In the genomic region with DNA sequence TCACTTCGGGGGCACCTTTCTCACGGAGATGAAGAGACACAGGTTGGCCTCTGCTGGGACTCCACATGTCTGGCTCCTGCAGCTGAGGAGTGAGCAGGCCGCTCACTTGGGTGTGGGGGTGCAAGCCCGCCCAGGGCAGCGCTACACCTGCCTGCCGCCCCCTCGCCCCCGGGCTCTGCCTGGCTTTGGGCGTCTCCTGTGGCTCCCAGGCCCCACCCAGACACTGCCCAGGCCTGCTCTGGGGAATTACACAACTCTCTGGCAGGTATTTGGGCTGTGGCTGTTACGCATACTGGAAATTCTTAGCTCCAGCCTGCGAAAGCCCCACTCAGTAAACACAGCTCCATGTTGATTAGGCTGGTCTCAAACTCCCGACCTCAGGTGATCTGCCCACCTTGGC, we compare ENCODE assay signal across 8 cellular contexts. TPM values are rescaled to one million over a fixed set of nuclear protein-coding genes. Genes with fewer than 3 reads are reported as not detected.
DNase-seq lines count a peak whose midpoint lies in the region; ATAC-seq and TF ChIP-seq lines count a peak whose summit lies in the region.
"Not testable (repeated sequence)": the region's sequence is repeated elsewhere in the genome, so short reads cannot be mapped to it uniquely, and the experiment has no call there.

No MANE protein-coding gene starts in this region.

- H3K4me1 Mint-ChIP-seq in natural killer cell treated with Interleukin-12 subunit alpha and Interleukin-12 subunit beta and Interleukin-15 and Interleukin-18, amount 100 ng/mL, for 72 hours (ENCODE audit: low read depth in 2 of 2); stimulated activated memory B cell treated with anti-CD40 and anti-IgM and Interleukin-4, amounts not matched to agents 10 μg/mL and 1 μg/mL and 100 μg/mL, for 72 hours: not testable (repeated sequence)

- H3K4me3 Mint-ChIP-seq in natural killer cell treated with Interleukin-12 subunit alpha and Interleukin-12 subunit beta and Interleukin-15 and Interleukin-18, amount 100 ng/mL, for 72 hours; stimulated activated memory B cell treated with anti-CD40 and anti-IgM and Interleukin-4, amounts not matched to agents 10 μg/mL and 1 μg/mL and 100 μg/mL, for 72 hours: not testable (repeated sequence)

- intact Hi-C loops in Right ventricle myocardium superior (cut with DNase I): not testable (repeated sequence)

- not testable (repeated sequence) for H3K27me3 Mint-ChIP-seq in natural killer cell treated with Interleukin-12 subunit alpha and Interleukin-12 subunit beta and Interleukin-15 and Interleukin-18, amount 100 ng/mL, for 72 hours; stimulated activated memory B cell treated with anti-CD40 and anti-IgM and Interleukin-4, amounts not matched to agents 10 μg/mL and 1 μg/mL and 100 μg/mL, for 72 hours

- peak overlapping the region; percentile 56 for H3K4me3 ChIP-seq in epithelial cell of esophagus (ENCODE audit: low read length)

- not testable (repeated sequence) for H3K9me3 Mint-ChIP-seq in natural killer cell treated with Interleukin-12 subunit alpha and Interleukin-12 subunit beta and Interleukin-15 and Interleukin-18, amount 100 ng/mL, for 72 hours; stimulated activated memory B cell treated with anti-CD40 and anti-IgM and Interleukin-4, amounts not matched to agents 10 μg/mL and 1 μg/mL and 100 μg/mL, for 72 hours

- not testable (repeated sequence) for H3K27ac Mint-ChIP-seq in natural killer cell treated with Interleukin-12 subunit alpha and Interleukin-12 subunit beta and Interleukin-15 and Interleukin-18, amount 100 ng/mL, for 72 hours; stimulated activated memory B cell treated with anti-CD40 and anti-IgM and Interleukin-4, amounts not matched to agents 10 μg/mL and 1 μg/mL and 100 μg/mL, for 72 hours

- H3K36me3 Mint-ChIP-seq in natural killer cell treated with Interleukin-12 subunit alpha and Interleukin-12 subunit beta and Interleukin-15 and Interleukin-18, amount 100 ng/mL, for 72 hours; stimulated activated memory B cell treated with anti-CD40 and anti-IgM and Interleukin-4, amounts not matched to agents 10 μg/mL and 1 μg/mL and 100 μg/mL, for 72 hours: not testable (repeated sequence)

- DNase-seq in A172 (ENCODE audit: low spot score) (peak; percentile 38), LoVo (ENCODE audit: low spot score) (peak; percentile 26), amniotic epithelial cell (ENCODE audit: low read depth) (peak; percentile 89), epithelial cell of esophagus (ENCODE audit: low read depth) (peak; percentile 88), kidney tubule cell (ENCODE audit: low spot score) (peak; percentile 10)
- DNase-seq in Right ventricle myocardium superior; natural killer cell treated with Interleukin-12 subunit alpha and Interleukin-12 subunit beta and Interleukin-15 and Interleukin-18, amount 100 ng/mL, for 72 hours (ENCODE audit: low spot score): not testable (repeated sequence)

- TF ChIP-seq CTCF in epithelial cell of esophagus (IDR thresholded peaks at IDR 0.05; ENCODE audit: insufficient read depth, low read depth, low read length, missing control alignments): not testable (repeated sequence)

- peak; percentile 58 for ATAC-seq in Right ventricle myocardium superior (ENCODE audit: poor library complexity)
- peak; percentile 21 to 29 for ATAC-seq in natural killer cell treated with Interleukin-12 subunit alpha and Interleukin-12 subunit beta and Interleukin-15 and Interleukin-18, amount 100 ng/mL, for 72 hours
- peak; percentile 47 for ATAC-seq in stimulated activated memory B cell treated with anti-CD40 and anti-IgM and Interleukin-4, amounts not matched to agents 10 μg/mL and 1 μg/mL and 100 μg/mL, for 72 hours

RNA-seq across cellular contexts. Expression of a gene that starts 7.9 kb away (rescaled TPM):
- total RNA-seq in A172 (2014; rRNA removed; shearing (Covaris generic)): not detected in 2 replicates
- total RNA-seq in Right ventricle myocardium superior: not detected
- total RNA-seq in natural killer cell treated with Interleukin-12 subunit alpha and Interleukin-12 subunit beta and Interleukin-15 and Interleukin-18, amount 100 ng/mL, for 72 hours: not detected
